ENCODE assay signal across 8 cellular contexts in genomic region chr14:24113379-24113800, GRCh38. TPM values are rescaled to one million over a fixed set of nuclear protein-coding genes. Genes with fewer than 3 reads are reported as not detected.
DNase-seq lines count a peak whose midpoint lies in the region; ATAC-seq and TF ChIP-seq lines count a peak whose summit lies in the region.

No MANE protein-coding gene starts in this region.

- no peaks in the 10 kb centered on the region for H4K20me1 ChIP-seq in smooth muscle cell (ENCODE audit: low read depth)

- H3K9me3 Mint-ChIP-seq in WTC11 = no peaks in the 10 kb centered on the region

- no peak for TF ChIP-seq CTCF in HEK293 (tag by site-specific recombination; IDR thresholded peaks at IDR 0.05)
- no peak for TF ChIP-seq CTCF in WTC11 (IDR thresholded peaks at IDR 0.05)
- no peak for TF ChIP-seq CTCF in right atrium auricular region (IDR thresholded peaks at IDR 0.05)
- TF ChIP-seq CTCF in smooth muscle cell (IDR thresholded peaks at IDR 0.05; ENCODE audit: borderline replicate concordance, insufficient read depth, poor library complexity, severe bottlenecking) = no peak

- H3K4me2 ChIP-seq in smooth muscle cell = peak overlapping the region; percentile 92

- peak overlapping the region; percentile 99 for H3K4me3 Mint-ChIP-seq in WTC11

- H3K4me1 ChIP-seq in HEK293 (ENCODE audit: control insufficient read depth, insufficient read depth, low read length) = no peaks in the 10 kb centered on the region
- peaks cover 0 to 30% of the 10 kb centered on the region in 2 donors for H3K4me1 ChIP-seq in right atrium auricular region
- peaks cover 12% of the 10 kb centered on the region for H3K4me1 ChIP-seq in smooth muscle cell (ENCODE audit: low read depth)

- H3K4me1 Mint-ChIP-seq in WTC11 = peaks cover 22% of the 10 kb centered on the region

- H3K27me3 ChIP-seq in right atrium auricular region (no peaks in the 10 kb centered on the region), smooth muscle cell (ENCODE audit: low read depth) (no peaks in the 10 kb centered on the region)

- DNase-seq in WTC11 (ENCODE audit: low spot score) (no peak), right atrium auricular region (ENCODE audit: low spot score) (no peak), smooth muscle cell (lab: John Stamatoyannopoulos, UW; ENCODE audit: unreplicated experiment) (no peak), NCI-H1417 treated with DMSO at 0.1 percent for 48 hours (lab: John Stamatoyannopoulos, UW) (no peak), NCI-H748 treated with DMSO at 0.1 percent for 48 hours (lab: John Stamatoyannopoulos, UW) (no peak)

- peaks cover 4% of the 10 kb centered on the region; the same call in 1 of the 2 replicates for H3K27me3 Mint-ChIP-seq in WTC11 (ENCODE audit: low read depth)

- H3K79me2 ChIP-seq in smooth muscle cell (ENCODE audit: low read depth) = peaks cover 11% of the 10 kb centered on the region

- H3K9me3 ChIP-seq in HEK293 (ENCODE audit: control insufficient read depth, insufficient read depth, low read depth, low read length) = no peaks in the 10 kb centered on the region
- no peaks in the 10 kb centered on the region for H3K9me3 ChIP-seq in right atrium auricular region
- H3K9me3 ChIP-seq in smooth muscle cell (replicated peaks; ENCODE audit: low read depth) = no peaks in the 10 kb centered on the region

- H3K4me3 ChIP-seq in HEK293 (ENCODE audit: low read depth, low read length) (peak overlapping the region; percentile 98), right atrium auricular region (peak overlapping the region; percentile 66 to 69), smooth muscle cell (peak overlapping the region; percentile 80)

- H3K27ac Mint-ChIP-seq in WTC11 = peak overlapping the region; percentile 99

- peaks cover 18% of the 10 kb centered on the region for H3K36me3 Mint-ChIP-seq in WTC11

- CTCF ChIA-PET in HEK293 (lab: Yijun Ruan, JAX) = interaction anchor here (1.3 to 2.4 kb wide), 5 partner anchors 18 to 55 kb away, joined by 4 to 13 read pairs (median 13); partner anchors contain the start of genes IRF9 and PCK2
- CTCF ChIA-PET in WTC11 (lab: Charles Lee) = interaction anchor here (1.1 to 3.3 kb wide), 17 partner anchors 8 to 129 kb away, joined by 3 to 67 read pairs (median 8); partner anchors contain the start of genes CARMIL3, CHMP4A, DHRS4L2 and EMC9

- peaks cover 0 to 21% of the 10 kb centered on the region in 2 experiments; a peak in 1 of 3 replicates for H3K36me3 ChIP-seq in HEK293 (ENCODE audit: control insufficient read depth in 2 of 2, insufficient read depth in 1 of 2, low read length in 2 of 2)
- peaks cover 14% of the 10 kb centered on the region for H3K36me3 ChIP-seq in right atrium auricular region
- H3K36me3 ChIP-seq in smooth muscle cell (ENCODE audit: low read depth) = no peaks in the 10 kb centered on the region

- H3K27ac ChIP-seq in HEK293 (ENCODE audit: extremely low read depth, low read depth, low read length) (peak overlapping the region; percentile 94), right atrium auricular region (peak overlapping the region; percentile 95 to 98), smooth muscle cell (ENCODE audit: low read depth) (peak overlapping the region; percentile 97)

- no peak for ATAC-seq in WTC11
- ATAC-seq in GM21737 (IDR thresholded peaks at IDR 0.05; ENCODE audit: unreplicated experiment) = no peak
- ATAC-seq in HG02623 (IDR thresholded peaks at IDR 0.05; ENCODE audit: unreplicated experiment) = no peak

- H2AFZ ChIP-seq in smooth muscle cell (ENCODE audit: low read depth) = peak overlapping the region; percentile 48

- POLR2A ChIA-PET in HEK293 (lab: Yijun Ruan, JAX) (interaction anchor here (0.7 to 8.3 kb wide), 10 partner anchors 11 to 158 kb away, joined by 4 to 163 read pairs (median 10); partner anchors contain the start of genes CHMP4A, EMC9, IRF9 and PCK2), WTC11 (lab: Charles Lee) (interaction anchor here (1.8 to 3.3 kb wide), 9 partner anchors 19 to 82 kb away, joined by 5 to 44 read pairs (median 13); partner anchors contain the start of genes CARMIL3, EMC9, IRF9 and PCK2)

- 15% methylated on average over 15 of the region's 15 CpGs for WGBS in smooth muscle cell (ENCODE audit: low lambda C conversion rate)

- H3K9ac ChIP-seq in smooth muscle cell (ENCODE audit: low read depth) = peak overlapping the region; percentile 94

- no peaks in the 10 kb centered on the region for H3F3A ChIP-seq in smooth muscle cell (ENCODE audit: low read depth)

TF ChIP-seq in HEK293, 187 proteins besides CTCF, POLR2A, EP300 and RAD21 (continues in another document):
- TF ChIP-seq, protein P1, sequence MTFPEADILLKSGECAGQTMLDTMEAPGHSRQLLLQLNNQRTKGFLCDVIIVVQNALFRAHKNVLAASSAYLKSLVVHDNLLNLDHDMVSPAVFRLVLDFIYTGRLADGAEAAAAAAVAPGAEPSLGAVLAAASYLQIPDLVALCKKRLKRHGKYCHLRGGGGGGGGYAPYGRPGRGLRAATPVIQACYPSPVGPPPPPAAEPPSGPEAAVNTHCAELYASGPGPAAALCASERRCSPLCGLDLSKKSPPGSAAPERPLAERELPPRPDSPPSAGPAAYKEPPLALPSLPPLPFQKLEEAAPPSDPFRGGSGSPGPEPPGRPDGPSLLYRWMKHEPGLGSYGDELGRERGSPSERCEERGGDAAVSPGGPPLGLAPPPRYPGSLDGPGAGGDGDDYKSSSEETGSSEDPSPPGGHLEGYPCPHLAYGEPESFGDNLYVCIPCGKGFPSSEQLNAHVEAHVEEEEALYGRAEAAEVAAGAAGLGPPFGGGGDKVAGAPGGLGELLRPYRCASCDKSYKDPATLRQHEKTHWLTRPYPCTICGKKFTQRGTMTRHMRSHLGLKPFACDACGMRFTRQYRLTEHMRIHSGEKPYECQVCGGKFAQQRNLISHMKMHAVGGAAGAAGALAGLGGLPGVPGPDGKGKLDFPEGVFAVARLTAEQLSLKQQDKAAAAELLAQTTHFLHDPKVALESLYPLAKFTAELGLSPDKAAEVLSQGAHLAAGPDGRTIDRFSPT (tag by site-specific recombination; IDR thresholded peaks at IDR 0.05) = no peak
- no peak for TF ChIP-seq ZNF214 (tag by site-specific recombination; IDR thresholded peaks at IDR 0.05; ENCODE audit: borderline replicate concordance)
- TF ChIP-seq GLIS2 (tag by site-specific recombination; IDR thresholded peaks at IDR 0.05) = no peak
- TF ChIP-seq ZNF155 (tag by site-specific recombination; IDR thresholded peaks at IDR 0.05) = no peak
- TF ChIP-seq ZNF529 (tag by site-specific recombination; IDR thresholded peaks at IDR 0.05; ENCODE audit: insufficient replicate concordance) = no peak
- TF ChIP-seq ZNF335 (tag by site-specific recombination; conservative IDR thresholded peaks at IDR 0.05) = peak; percentile 91
- no peak for TF ChIP-seq HOXC10 (CRISPR knock-in tag; IDR thresholded peaks at IDR 0.05)
- TF ChIP-seq ZNF146 (tag by site-specific recombination; IDR thresholded peaks at IDR 0.05) = 0 out of 2 replicates have a peak, but pooled peaks have one; percentile 1

TF ChIP-seq in WTC11, 78 proteins besides CTCF, POLR2A, EP300 and RAD21 (continues in another document):
- TF ChIP-seq KAT7 (CRISPR knock-in tag; IDR thresholded peaks at IDR 0.05; ENCODE audit: borderline replicate concordance) (no peak), GTF2I (CRISPR knock-in tag; conservative IDR thresholded peaks at IDR 0.05) (no peak), TEAD1 (CRISPR knock-in tag; IDR thresholded peaks at IDR 0.05) (no peak), CREM (CRISPR knock-in tag; IDR thresholded peaks at IDR 0.05) (no peak), ELF4 (CRISPR knock-in tag; IDR thresholded peaks at IDR 0.05; ENCODE audit: low read depth) (peak; percentile 40; the same call in 1 of the 2 replicates)
- TF ChIP-seq, protein P2, sequence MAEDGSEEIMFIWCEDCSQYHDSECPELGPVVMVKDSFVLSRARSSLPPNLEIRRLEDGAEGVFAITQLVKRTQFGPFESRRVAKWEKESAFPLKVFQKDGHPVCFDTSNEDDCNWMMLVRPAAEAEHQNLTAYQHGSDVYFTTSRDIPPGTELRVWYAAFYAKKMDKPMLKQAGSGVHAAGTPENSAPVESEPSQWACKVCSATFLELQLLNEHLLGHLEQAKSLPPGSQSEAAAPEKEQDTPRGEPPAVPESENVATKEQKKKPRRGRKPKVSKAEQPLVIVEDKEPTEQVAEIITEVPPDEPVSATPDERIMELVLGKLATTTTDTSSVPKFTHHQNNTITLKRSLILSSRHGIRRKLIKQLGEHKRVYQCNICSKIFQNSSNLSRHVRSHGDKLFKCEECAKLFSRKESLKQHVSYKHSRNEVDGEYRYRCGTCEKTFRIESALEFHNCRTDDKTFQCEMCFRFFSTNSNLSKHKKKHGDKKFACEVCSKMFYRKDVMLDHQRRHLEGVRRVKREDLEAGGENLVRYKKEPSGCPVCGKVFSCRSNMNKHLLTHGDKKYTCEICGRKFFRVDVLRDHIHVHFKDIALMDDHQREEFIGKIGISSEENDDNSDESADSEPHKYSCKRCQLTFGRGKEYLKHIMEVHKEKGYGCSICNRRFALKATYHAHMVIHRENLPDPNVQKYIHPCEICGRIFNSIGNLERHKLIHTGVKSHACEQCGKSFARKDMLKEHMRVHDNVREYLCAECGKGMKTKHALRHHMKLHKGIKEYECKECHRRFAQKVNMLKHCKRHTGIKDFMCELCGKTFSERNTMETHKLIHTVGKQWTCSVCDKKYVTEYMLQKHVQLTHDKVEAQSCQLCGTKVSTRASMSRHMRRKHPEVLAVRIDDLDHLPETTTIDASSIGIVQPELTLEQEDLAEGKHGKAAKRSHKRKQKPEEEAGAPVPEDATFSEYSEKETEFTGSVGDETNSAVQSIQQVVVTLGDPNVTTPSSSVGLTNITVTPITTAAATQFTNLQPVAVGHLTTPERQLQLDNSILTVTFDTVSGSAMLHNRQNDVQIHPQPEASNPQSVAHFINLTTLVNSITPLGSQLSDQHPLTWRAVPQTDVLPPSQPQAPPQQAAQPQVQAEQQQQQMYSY (CRISPR knock-in tag; IDR thresholded peaks at IDR 0.05) = no peak

RNA-seq across cellular contexts. Expression of gene DCAF11, which starts 1.2 kb away (rescaled TPM):
- 73.6 to 90.2 TPM (median 77.3 TPM) in 3 replicates for total RNA-seq in WTC11 (2021)
- total RNA-seq in right atrium auricular region = 10 to 100 TPM; 54.1 to 69.8 TPM
- 43.6 and 46.1 TPM in 2 replicates for total RNA-seq in smooth muscle cell
- polyA plus RNA-seq in smooth muscle cell = 31.8 and 39.3 TPM in 2 replicates

RNA-seq across cellular contexts. Expression of gene NRL, which starts 1.4 kb away (rescaled TPM):
- total RNA-seq in WTC11 (2021) (1.3 to 2.3 TPM (median 1.6 TPM) in 3 replicates), right atrium auricular region (1 to 10 TPM; 2.5 to 5.0 TPM), smooth muscle cell (0.18 and 1.9 TPM in 2 replicates)
- 1.3 and 2.6 TPM in 2 replicates for polyA plus RNA-seq in smooth muscle cell

RNA-seq across cellular contexts. Expression of gene FITM1, which starts 17.1 kb away (rescaled TPM):
- total RNA-seq in WTC11 (2021) = 0.25 to 0.39 TPM in 2 of 3 replicates, not detected in the other
- 100 to 1,000 TPM in 1 of 2 donors, 10 to 100 TPM in 1; 74.3 to 180 TPM for total RNA-seq in right atrium auricular region
- total RNA-seq in smooth muscle cell = 2.7 TPM in 1 of 2 replicates, not detected in the other
- polyA plus RNA-seq in smooth muscle cell = 0.31 and 1.1 TPM in 2 replicates

RNA-seq across cellular contexts. Expression of gene PCK2, which starts 19.3 kb away (rescaled TPM):
- total RNA-seq in WTC11 (2021) (51.2 to 67.0 TPM (median 59.2 TPM) in 3 replicates), right atrium auricular region (10 to 100 TPM in 1 of 2 donors, 1 to 10 TPM in 1; 1.8 to 10.7 TPM), smooth muscle cell (21.5 and 25.6 TPM in 2 replicates)
- 40.4 and 46.1 TPM in 2 replicates for polyA plus RNA-seq in smooth muscle cell

RNA-seq across cellular contexts. Expression of gene PSME1, which starts 22.6 kb away (rescaled TPM):
- total RNA-seq in WTC11 (2021) = 76.8 to 99.1 TPM (median 98.8 TPM) in 3 replicates
- total RNA-seq in right atrium auricular region = 100 to 1,000 TPM in 1 of 2 donors, 10 to 100 TPM in 1; 72.9 to 112 TPM
- 41.4 and 49.4 TPM in 2 replicates for total RNA-seq in smooth muscle cell
- 94.1 and 114 TPM in 2 replicates for polyA plus RNA-seq in smooth muscle cell

Comparison
In these comparisons a context has a peak if more than half of its experiments do, and no peak if none do; other contexts are left out.
1. RNA of gene FITM1, which starts 17.1 kb away (total RNA-seq): 74.3 to 180 TPM in right atrium auricular region; 2.7 TPM in smooth muscle cell and 0.25 to 0.39 TPM in WTC11; every median in the first group is over 10 times any median in the second.
2. Peak in every context shown above with its lines, with median percentiles within 50 percentile points of each other: H3K27ac ChIP-seq and H3K4me3 ChIP-seq.